9 cellular contexts compared by ENCODE assay signal in the genomic region with DNA sequence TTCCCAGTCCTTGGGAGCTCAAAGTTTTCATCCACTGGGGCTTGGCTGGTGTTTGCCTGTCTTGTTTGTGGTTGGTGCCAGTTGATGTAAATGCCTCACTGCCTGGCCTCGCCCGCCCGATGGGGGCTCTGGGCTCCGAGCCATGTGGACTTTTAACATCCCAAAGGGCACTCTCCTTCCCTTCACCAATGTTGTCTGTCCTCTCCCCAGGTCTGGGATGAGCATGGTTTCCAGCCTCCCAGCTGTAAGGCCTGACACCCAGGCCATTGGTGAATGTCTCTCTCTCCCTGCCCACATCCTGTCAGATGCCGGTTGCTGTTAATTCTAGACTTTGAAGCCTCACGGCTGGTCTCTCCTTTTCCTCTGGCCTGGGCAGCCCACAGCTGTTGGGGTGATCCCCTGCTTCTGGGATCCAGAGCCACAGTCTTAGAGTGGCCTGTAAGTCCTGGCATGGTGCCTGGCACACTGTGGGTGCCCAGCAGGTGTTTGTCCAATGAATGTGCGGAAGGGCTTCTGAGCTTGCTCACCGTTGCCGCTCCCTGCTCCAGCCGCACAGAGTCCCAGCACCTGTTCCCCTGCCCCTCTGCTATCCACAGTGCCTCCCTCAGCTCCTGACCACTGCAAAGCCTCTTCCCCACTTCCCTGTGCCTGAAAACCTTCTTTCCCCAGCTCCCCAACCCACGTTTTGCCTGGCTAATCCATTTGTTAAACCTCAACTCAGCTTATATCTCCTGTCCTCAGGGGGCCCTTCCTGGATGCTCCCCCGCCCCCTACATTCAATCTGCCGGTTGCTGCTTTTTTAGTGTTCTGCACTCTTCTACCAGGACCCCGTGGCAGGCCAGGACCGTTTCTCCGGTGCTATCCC. TPM values are rescaled to one million over a fixed set of nuclear protein-coding genes. Genes with fewer than 3 reads are reported as not detected.
A peak's percentile ranks its signal among the peaks of the same experiment; 100 is the strongest.
DNase-seq lines count a peak whose midpoint lies in the region; ATAC-seq and TF ChIP-seq lines count a peak whose summit lies in the region.
"Had no signal": no experiment of that assay in that cellular context is flagged by ENCODE, and none has a peak within 500 bp of the region (broad histone marks: within the 10 kb centered on the region; RNA-seq: fewer than 3 reads in every experiment).

No MANE protein-coding gene starts in this region.

- no peak for ATAC-seq in central memory CD8-positive, alpha-beta T cell (replicated peaks; ENCODE audit: extremely low read depth, poor library complexity, severe bottlenecking)
- no peak for ATAC-seq in esophagus mucosa

- no peaks in the 10 kb centered on the region for H3K9me3 Mint-ChIP-seq in central memory CD8-positive, alpha-beta T cell

- H3K4me3 Mint-ChIP-seq in central memory CD8-positive, alpha-beta T cell, result no peak overlapping the region

- peaks cover 12% of the 10 kb centered on the region for H3K36me3 Mint-ChIP-seq in central memory CD8-positive, alpha-beta T cell (ENCODE audit: insufficient read depth)

- no peak overlapping the region for H3K27ac ChIP-seq in osteoblast (ENCODE audit: low read depth, low read length)

- H3K27ac Mint-ChIP-seq in central memory CD8-positive, alpha-beta T cell (ENCODE audit: low read depth), result peak overlapping the region; percentile 90

- no peaks in the 10 kb centered on the region for H3K9me3 ChIP-seq in osteoblast (ENCODE audit: low read depth, low read length)

- no peak overlapping the region for H2AFZ ChIP-seq in osteoblast (ENCODE audit: low read length)

- DNase-seq in NCI-H146 (lab: John Stamatoyannopoulos, UW) (peak; percentile 32), NCI-H146 treated with DMSO at 0.1 percent for 48 hours (lab: John Stamatoyannopoulos, UW; ENCODE audit: unreplicated experiment) (no peak), NCI-H2196 treated with DMSO at 0.1 percent for 48 hours (lab: John Stamatoyannopoulos, UW; ENCODE audit: unreplicated experiment) (peak; percentile 57), osteoblast (ENCODE audit: insufficient read length, low spot score, missing footprints) (peak; percentile 77), mucosa of gallbladder (ENCODE audit: low spot score) (no peak), NCI-H187 (lab: John Stamatoyannopoulos, UW) (no peak)
- no peak for DNase-seq in central memory CD8-positive, alpha-beta T cell (ENCODE audit: low spot score in 2 of 2)

- peaks cover 18% of the 10 kb centered on the region for H3K79me2 ChIP-seq in osteoblast (ENCODE audit: insufficient read depth, low read length)

- no peak overlapping the region for H3K4me2 ChIP-seq in osteoblast (ENCODE audit: insufficient read depth, low read length)

- no peaks in the 10 kb centered on the region for H3K36me3 ChIP-seq in osteoblast (ENCODE audit: insufficient read depth, low read length)

- TF ChIP-seq CTCF in osteoblast (IDR thresholded peaks at IDR 0.05; ENCODE audit: extremely low read depth, low read depth, low read length), result no peak

- H3K4me1 ChIP-seq in osteoblast (ENCODE audit: insufficient read depth, low read length), result peaks cover 8% of the 10 kb centered on the region

- H4K20me1 ChIP-seq in osteoblast (ENCODE audit: insufficient read depth, low read length), result peaks cover 3% of the 10 kb centered on the region

- peaks cover 33% of the 10 kb centered on the region for H3K4me1 Mint-ChIP-seq in central memory CD8-positive, alpha-beta T cell

- no peaks in the 10 kb centered on the region for H3K27me3 Mint-ChIP-seq in central memory CD8-positive, alpha-beta T cell

- H3K27me3 ChIP-seq in osteoblast (ENCODE audit: insufficient read depth, low read length), result no peaks in the 10 kb centered on the region

- H3K4me3 ChIP-seq in osteoblast (ENCODE audit: insufficient read depth, low read length), result no peak overlapping the region
- H3K4me3 ChIP-seq: SK-N-MC had no signal

RNA-seq across cellular contexts. Expression of gene C1orf174, which starts 3.3 kb away (rescaled TPM):
- 27.1 and 29.3 TPM in 2 replicates for total RNA-seq in osteoblast
- total RNA-seq in mucosa of gallbladder, result 26.4 TPM
- total RNA-seq in esophagus mucosa, result 11.5 TPM

RNA-seq across cellular contexts. Expression of gene DFFB, which starts 46.1 kb away (rescaled TPM):
- total RNA-seq in osteoblast (5.1 and 8.3 TPM in 2 replicates), mucosa of gallbladder (9.8 TPM), esophagus mucosa (2.4 TPM)

RNA-seq across cellular contexts. Expression of gene CEP104, which starts 46.4 kb away (rescaled TPM):
- total RNA-seq in osteoblast (21.5 and 21.7 TPM in 2 replicates), mucosa of gallbladder (64.1 TPM), esophagus mucosa (27.8 TPM)

Comparison
In these comparisons a context has a peak if more than half of its experiments do, and no peak if none do; other contexts are left out.
1. DNase-seq: peak in NCI-H146 (single experiment), NCI-H2196 treated with DMSO at 0.1 percent for 48 hours (single experiment) and osteoblast (single experiment); none in NCI-H146 treated with DMSO at 0.1 percent for 48 hours (single experiment), central memory CD8-positive, alpha-beta T cell (0 of 2), mucosa of gallbladder (single experiment) and NCI-H187 (0 of 2).